ENCODE assay signal across 8 cellular contexts in genomic region chr12:103929051-103929908, GRCh38.
A peak's percentile ranks its signal among the peaks of the same experiment; 100 is the strongest.
DNase-seq lines count a peak whose midpoint lies in the region; ATAC-seq lines count a peak whose summit lies in the region.

No MANE protein-coding gene starts in this region.

- peak; percentile 96 for DNase-seq in ACHN
- peak; percentile 94 to 96 for DNase-seq in NCI-H526 (lab: John Stamatoyannopoulos, UW)
- DNase-seq in activated CD4-positive, alpha-beta T cell treated with anti-CD3 and anti-CD28 coated beads for 48 hours, result peak; percentile 85
- DNase-seq in kidney glomerular epithelial cell (lab: John Stamatoyannopoulos, UW), result peak; percentile 94
- peak; percentile 84 for DNase-seq in stimulated activated CD4-positive, alpha-beta T cell treated with anti-CD3 and anti-CD28 coated beads, Interleukin-15, amount 100 ng/mL, for 24 hours

- ATAC-seq in GM19035 (IDR thresholded peaks at IDR 0.05; ENCODE audit: unreplicated experiment) (peak; percentile 21), HG03439 (IDR thresholded peaks at IDR 0.05; ENCODE audit: unreplicated experiment) (peak; percentile 21)

- peak overlapping the region; percentile 96 for H3K27ac ChIP-seq in cingulate gyrus (ENCODE audit: low read depth, low read length)

- in situ Hi-C loops in ACHN (cut with HindIII; ENCODE audit: low pct_ligation_motif_present, low pct_unique_long_range_greater_than_20kb, low sequenced_read_pairs), result no loop called here

Comparison
In these comparisons a context has a peak if more than half of its experiments do, and no peak if none do; other contexts are left out.
1. Peak in every context shown above with its lines: DNase-seq, ATAC-seq and H3K27ac ChIP-seq.